24 cellular contexts compared by ENCODE assay signal in genomic region chr22:47354668-47355387, GRCh38.
DNase-seq lines count a peak whose midpoint lies in the region; ATAC-seq and TF ChIP-seq lines count a peak whose summit lies in the region.
"Had no signal": no experiment of that assay in that cellular context is flagged by ENCODE, and none has a peak within 500 bp of the region (broad histone marks: within the 10 kb centered on the region; RNA-seq: fewer than 3 reads in every experiment).

No MANE protein-coding gene starts in this region.

- H3K27ac Mint-ChIP-seq in osteocyte (ENCODE audit: unreplicated experiment), result no peak overlapping the region
- no peak overlapping the region for H3K27ac Mint-ChIP-seq in activated T-cell treated with anti-CD3 and anti-CD28 coated beads, Interleukin-2, amount 50 U/mL, for 72 hours
- H3K27ac Mint-ChIP-seq: CD4-positive, alpha-beta T cell had no signal

- no peak for TF ChIP-seq CTCF in coronary artery (IDR thresholded peaks at IDR 0.05)
- TF ChIP-seq CTCF in osteocyte (IDR thresholded peaks at IDR 0.05), result no peak

- H3K9me3 Mint-ChIP-seq in osteocyte (ENCODE audit: unreplicated experiment), result peaks cover 31% of the 10 kb centered on the region
- H3K9me3 Mint-ChIP-seq in activated T-cell treated with anti-CD3 and anti-CD28 coated beads, Interleukin-2, amount 50 U/mL, for 72 hours, result peaks cover 0 to 3% of the 10 kb centered on the region in 2 donors

- H3K27me3 Mint-ChIP-seq in osteocyte (ENCODE audit: unreplicated experiment), result no peaks in the 10 kb centered on the region
- H3K27me3 Mint-ChIP-seq in activated T-cell treated with anti-CD3 and anti-CD28 coated beads, Interleukin-2, amount 50 U/mL, for 72 hours (ENCODE audit: low read depth), result peaks cover 8% of the 10 kb centered on the region

- H3K4me3 ChIP-seq in coronary artery, result no peak overlapping the region
- H3K4me3 ChIP-seq: BLaER1, GM12878, K562, MG63 had no signal

- H3K27ac ChIP-seq in coronary artery, result no peak overlapping the region
- H3K27ac ChIP-seq: 22Rv1, BLaER1 had no signal

- H3K4me1 Mint-ChIP-seq in osteocyte (ENCODE audit: unreplicated experiment), result no peaks in the 10 kb centered on the region
- no peaks in the 10 kb centered on the region for H3K4me1 Mint-ChIP-seq in activated T-cell treated with anti-CD3 and anti-CD28 coated beads, Interleukin-2, amount 50 U/mL, for 72 hours (ENCODE audit: low read depth)

- H3K36me3 Mint-ChIP-seq in osteocyte (ENCODE audit: unreplicated experiment), result no peaks in the 10 kb centered on the region
- H3K36me3 Mint-ChIP-seq in activated T-cell treated with anti-CD3 and anti-CD28 coated beads, Interleukin-2, amount 50 U/mL, for 72 hours (ENCODE audit: insufficient read depth in 2 of 2), result no peaks in the 10 kb centered on the region

- DNase-seq in NCI-H2171 treated with DMSO at 0.1 percent for 48 hours (lab: John Stamatoyannopoulos, UW) (peak; percentile 11), NCI-H2171 (lab: John Stamatoyannopoulos, UW) (no peak), D341Med (ENCODE audit: low spot score) (peak; percentile 11), coronary artery (ENCODE audit: low spot score) (peak; percentile 41), osteocyte (ENCODE audit: extremely low spot score, unreplicated experiment) (peak; percentile 71), HT-29 (ENCODE audit: low spot score) (no peak)
- no peak for DNase-seq in activated T-cell treated with anti-CD3 and anti-CD28 coated beads, Interleukin-2, amount 50 U/mL, for 72 hours
- DNase-seq: ACHN; CD4-positive, alpha-beta T cell; COR-L47; DND-41; MG63; NCI-H1417; NCI-H2107; NCI-H2227 treated with DMSO at 0.1 percent for 48 hours; NCI-H510A; NCI-H774; PC-3; SHP77 had no signal

- H3K4me3 Mint-ChIP-seq in osteocyte (ENCODE audit: unreplicated experiment), result no peak overlapping the region
- no peak overlapping the region for H3K4me3 Mint-ChIP-seq in activated T-cell treated with anti-CD3 and anti-CD28 coated beads, Interleukin-2, amount 50 U/mL, for 72 hours
- H3K4me3 Mint-ChIP-seq: CD4-positive, alpha-beta T cell had no signal

- ATAC-seq in HG03175 (IDR thresholded peaks at IDR 0.05; ENCODE audit: unreplicated experiment), result no peak
- no peak for ATAC-seq in activated T-cell treated with anti-CD3 and anti-CD28 coated beads, Interleukin-2, amount 50 U/mL, for 72 hours (replicated peaks in 1 of 2)
- ATAC-seq: GM12878, K562, PC-3 had no signal

Comparison
In these comparisons a context has a peak if more than half of its experiments do, and no peak if none do; other contexts are left out.
1. DNase-seq: peak in NCI-H2171 treated with DMSO at 0.1 percent for 48 hours (single experiment), D341Med (single experiment), coronary artery (single experiment) and osteocyte (single experiment); none in NCI-H2171 (single experiment), activated T-cell treated with anti-CD3 and anti-CD28 coated beads, Interleukin-2, amount 50 U/mL, for 72 hours (0 of 2) and HT-29 (single experiment).